ENCODE assay signal across 8 cellular contexts in the genomic region with DNA sequence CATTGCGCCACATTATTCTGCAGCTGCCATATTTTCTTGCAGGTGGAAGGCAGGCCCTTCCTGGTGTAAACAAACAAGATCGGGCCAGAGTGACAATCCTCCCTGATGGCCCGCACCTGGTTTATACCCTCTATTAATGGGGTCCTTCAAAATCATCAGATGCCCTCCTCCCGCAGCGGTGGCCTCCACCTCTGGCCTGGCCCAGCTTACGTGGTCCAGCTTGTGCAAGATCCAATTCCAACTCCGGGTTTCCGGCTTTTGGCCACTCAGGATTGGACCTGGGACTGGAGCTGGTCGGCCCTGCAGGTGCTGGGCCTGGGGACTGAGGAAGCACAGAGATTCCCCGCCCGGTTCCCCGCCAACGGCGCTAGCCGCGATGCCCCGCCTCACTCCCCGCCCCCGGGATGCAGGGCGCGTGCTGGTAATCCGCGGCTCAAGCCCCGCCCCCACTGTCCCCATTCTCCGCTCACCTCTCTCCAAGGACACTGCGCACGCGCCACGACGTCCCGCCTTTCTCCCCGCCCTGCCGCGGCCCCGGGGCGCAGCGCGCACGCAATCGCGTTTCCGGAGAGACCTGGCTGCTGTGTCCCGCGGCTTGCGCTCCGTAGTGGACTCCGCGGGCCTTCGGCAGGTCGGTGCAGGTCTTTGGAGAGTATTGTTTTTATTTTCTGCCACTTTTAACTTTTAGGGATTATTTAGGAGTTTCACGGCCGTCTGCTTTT. TPM values are rescaled to one million over a fixed set of nuclear protein-coding genes. Genes with fewer than 3 reads are reported as not detected.
DNase-seq lines count a peak whose midpoint lies in the region; ATAC-seq and TF ChIP-seq lines count a peak whose summit lies in the region.

A gene (plus strand): TSS at position 555 of the 722 bp plus-strand sequence. CDS start 1,441 bp downstream, outside the sequence.

- peaks cover 0 to 9% (median 6%) of the 10 kb centered on the region in 4 donors for H3K36me3 ChIP-seq in liver (ENCODE audit: control insufficient read depth in 4 of 4, insufficient read depth in 3 of 4, low read depth in 1 of 4, low read length in 3 of 4)

- peaks cover 2 to 19% (median 10%) of the 10 kb centered on the region in 4 donors for H3K4me1 ChIP-seq in liver (ENCODE audit: control insufficient read depth in 4 of 4, insufficient read depth in 4 of 4, low read length in 3 of 4)

- no peaks in the 10 kb centered on the region for H3K27me3 ChIP-seq in liver (ENCODE audit: control insufficient read depth in 4 of 4, insufficient read depth in 4 of 4, low read length in 3 of 4)

- TF ChIP-seq RAD21 in liver (IDR thresholded peaks at IDR 0.05): peak; percentile 34 to 46

- peak within 1 kb of the TSS; percentile 62 to 96 (median 84) for H3K4me3 ChIP-seq in liver (ENCODE audit: low read depth in 1 of 3, low read length in 3 of 3)

- H3K9ac ChIP-seq in liver (ENCODE audit: low read depth in 1 of 2, low read length in 2 of 2): peak within 1 kb of the TSS; percentile 91 to 96

- DNase-seq in NCI-H774 (lab: John Stamatoyannopoulos, UW): peak; percentile 97
- peak; percentile 100 for DNase-seq in activated CD4-positive, alpha-beta T cell treated with anti-CD3 and anti-CD28 coated beads, Interleukin-2, amount 50 U/mL, for 48 hours
- peak; percentile 88 to 97 for DNase-seq in dermis microvascular lymphatic vessel endothelial cell (ENCODE audit: low read depth in 2 of 2)
- DNase-seq in stimulated activated CD4-positive, alpha-beta T cell treated with anti-CD3 and anti-CD28 coated beads, Interleukin-4, amount 100 ng/mL, for 4 hours: peak; percentile 98 to 100

- 2% methylated on average over 52 of the region's 52 CpGs for WGBS in liver

- TF ChIP-seq CTCF in C4-2B (conservative IDR thresholded peaks at IDR 0.05): no peak
- no peak for TF ChIP-seq CTCF in liver (IDR thresholded peaks at IDR 0.05; ENCODE audit: low read depth, low read length, missing input control)

- no peaks in the 10 kb centered on the region for H3K9me3 ChIP-seq in liver (ENCODE audit: control insufficient read depth in 4 of 4, low read length in 3 of 4)

- ATAC-seq in GM19395 (IDR thresholded peaks at IDR 0.05; ENCODE audit: unreplicated experiment): peak; percentile 95
- ATAC-seq in HG03565 (IDR thresholded peaks at IDR 0.05; ENCODE audit: unreplicated experiment): peak; percentile 91

- H3K27ac ChIP-seq in C4-2B (peak within 1 kb of the TSS; percentile 76), liver (ENCODE audit: low read depth in 1 of 2, low read length in 2 of 2) (peak within 1 kb of the TSS; percentile 75 to 82)

TF ChIP-seq in liver, 16 proteins besides CTCF, POLR2A, EP300 and RAD21:
- TF ChIP-seq JUND (IDR thresholded peaks at IDR 0.05) (peak in 1 of 2 donors; percentile 39), GABPA (IDR thresholded peaks at IDR 0.05 in 1 of 2, conservative IDR thresholded peaks at IDR 0.05 in 1 of 2) (peak; percentile 36 to 87), EGR1 (IDR thresholded peaks at IDR 0.05; ENCODE audit: low read depth in 2 of 2) (peak; percentile 85 to 89), FOXA1 (IDR thresholded peaks at IDR 0.05) (no peak), RXRA (IDR thresholded peaks at IDR 0.05) (peak; percentile 37 to 54), YY1 (IDR thresholded peaks at IDR 0.05) (peak; percentile 85), HNF4G (IDR thresholded peaks at IDR 0.05) (no peak), NR2F2 (IDR thresholded peaks at IDR 0.05) (peak; percentile 67), SP1 (IDR thresholded peaks at IDR 0.05) (peak; percentile 93), FOXA2 (IDR thresholded peaks at IDR 0.05) (no peak), TAF1 (conservative IDR thresholded peaks at IDR 0.05) (peak; percentile 71), HNF4A (conservative IDR thresholded peaks at IDR 0.05) (peak; percentile 48 to 73)
- TF ChIP-seq, protein P1, sequence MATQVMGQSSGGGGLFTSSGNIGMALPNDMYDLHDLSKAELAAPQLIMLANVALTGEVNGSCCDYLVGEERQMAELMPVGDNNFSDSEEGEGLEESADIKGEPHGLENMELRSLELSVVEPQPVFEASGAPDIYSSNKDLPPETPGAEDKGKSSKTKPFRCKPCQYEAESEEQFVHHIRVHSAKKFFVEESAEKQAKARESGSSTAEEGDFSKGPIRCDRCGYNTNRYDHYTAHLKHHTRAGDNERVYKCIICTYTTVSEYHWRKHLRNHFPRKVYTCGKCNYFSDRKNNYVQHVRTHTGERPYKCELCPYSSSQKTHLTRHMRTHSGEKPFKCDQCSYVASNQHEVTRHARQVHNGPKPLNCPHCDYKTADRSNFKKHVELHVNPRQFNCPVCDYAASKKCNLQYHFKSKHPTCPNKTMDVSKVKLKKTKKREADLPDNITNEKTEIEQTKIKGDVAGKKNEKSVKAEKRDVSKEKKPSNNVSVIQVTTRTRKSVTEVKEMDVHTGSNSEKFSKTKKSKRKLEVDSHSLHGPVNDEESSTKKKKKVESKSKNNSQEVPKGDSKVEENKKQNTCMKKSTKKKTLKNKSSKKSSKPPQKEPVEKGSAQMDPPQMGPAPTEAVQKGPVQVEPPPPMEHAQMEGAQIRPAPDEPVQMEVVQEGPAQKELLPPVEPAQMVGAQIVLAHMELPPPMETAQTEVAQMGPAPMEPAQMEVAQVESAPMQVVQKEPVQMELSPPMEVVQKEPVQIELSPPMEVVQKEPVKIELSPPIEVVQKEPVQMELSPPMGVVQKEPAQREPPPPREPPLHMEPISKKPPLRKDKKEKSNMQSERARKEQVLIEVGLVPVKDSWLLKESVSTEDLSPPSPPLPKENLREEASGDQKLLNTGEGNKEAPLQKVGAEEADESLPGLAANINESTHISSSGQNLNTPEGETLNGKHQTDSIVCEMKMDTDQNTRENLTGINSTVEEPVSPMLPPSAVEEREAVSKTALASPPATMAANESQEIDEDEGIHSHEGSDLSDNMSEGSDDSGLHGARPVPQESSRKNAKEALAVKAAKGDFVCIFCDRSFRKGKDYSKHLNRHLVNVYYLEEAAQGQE (IDR thresholded peaks at IDR 0.05): peak; percentile 58
- TF ChIP-seq, protein P2, sequence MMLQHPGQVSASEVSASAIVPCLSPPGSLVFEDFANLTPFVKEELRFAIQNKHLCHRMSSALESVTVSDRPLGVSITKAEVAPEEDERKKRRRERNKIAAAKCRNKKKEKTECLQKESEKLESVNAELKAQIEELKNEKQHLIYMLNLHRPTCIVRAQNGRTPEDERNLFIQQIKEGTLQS (IDR thresholded peaks at IDR 0.05): peak; percentile 64
- TF ChIP-seq, protein P3, sequence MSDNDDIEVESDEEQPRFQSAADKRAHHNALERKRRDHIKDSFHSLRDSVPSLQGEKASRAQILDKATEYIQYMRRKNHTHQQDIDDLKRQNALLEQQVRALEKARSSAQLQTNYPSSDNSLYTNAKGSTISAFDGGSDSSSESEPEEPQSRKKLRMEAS (IDR thresholded peaks at IDR 0.05): peak; percentile 72
- TF ChIP-seq, protein P4, sequence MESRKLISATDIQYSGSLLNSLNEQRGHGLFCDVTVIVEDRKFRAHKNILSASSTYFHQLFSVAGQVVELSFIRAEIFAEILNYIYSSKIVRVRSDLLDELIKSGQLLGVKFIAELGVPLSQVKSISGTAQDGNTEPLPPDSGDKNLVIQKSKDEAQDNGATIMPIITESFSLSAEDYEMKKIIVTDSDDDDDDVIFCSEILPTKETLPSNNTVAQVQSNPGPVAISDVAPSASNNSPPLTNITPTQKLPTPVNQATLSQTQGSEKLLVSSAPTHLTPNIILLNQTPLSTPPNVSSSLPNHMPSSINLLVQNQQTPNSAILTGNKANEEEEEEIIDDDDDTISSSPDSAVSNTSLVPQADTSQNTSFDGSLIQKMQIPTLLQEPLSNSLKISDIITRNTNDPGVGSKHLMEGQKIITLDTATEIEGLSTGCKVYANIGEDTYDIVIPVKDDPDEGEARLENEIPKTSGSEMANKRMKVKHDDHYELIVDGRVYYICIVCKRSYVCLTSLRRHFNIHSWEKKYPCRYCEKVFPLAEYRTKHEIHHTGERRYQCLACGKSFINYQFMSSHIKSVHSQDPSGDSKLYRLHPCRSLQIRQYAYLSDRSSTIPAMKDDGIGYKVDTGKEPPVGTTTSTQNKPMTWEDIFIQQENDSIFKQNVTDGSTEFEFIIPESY (IDR thresholded peaks at IDR 0.05): peak; percentile 83
TF ChIP-seq in liver: peak in this region for 13.

RNA-seq across cellular contexts. Expression of the gene that starts here (rescaled TPM):
- total RNA-seq in dermis microvascular lymphatic vessel endothelial cell (45.3 and 55.5 TPM in 2 replicates), liver (100 to 1,000 TPM in 1 of 2 donors, 10 to 100 TPM in 1; 30.7 to 115 TPM)
- polyA plus RNA-seq in liver: 100 to 1,000 TPM in 1 of 2 donors, 10 to 100 TPM in 1; 38.4 to 102 TPM

Comparison
In these comparisons a context has a peak if more than half of its experiments do, and no peak if none do; other contexts are left out.
1. Peak in every context shown above with its lines: DNase-seq, ATAC-seq, H3K4me3 ChIP-seq and H3K27ac ChIP-seq.